1 cellular context compared by ENCODE assay signal in genomic region chr3:56055616-56056350, GRCh38.
TF ChIP-seq lines count a peak whose summit lies in the region.

No MANE protein-coding gene starts in this region.

TF ChIP-seq in GM23338, 12 proteins besides CTCF, POLR2A, EP300 and RAD21 (continued from another document):
- 0 out of 2 replicates have a peak, but pooled peaks have one; percentile 35 for TF ChIP-seq ZNF462 (CRISPR knock-in tag; IDR thresholded peaks at IDR 0.05)
TF ChIP-seq in GM23338: peak in this region for 1.
